ENCODE assay signal across 9 cellular contexts in genomic region chr1:22709891-22710687, GRCh38. TPM values are rescaled to one million over a fixed set of nuclear protein-coding genes. Genes with fewer than 3 reads are reported as not detected.
DNase-seq lines count a peak whose midpoint lies in the region; ATAC-seq and TF ChIP-seq lines count a peak whose summit lies in the region.
"Had no signal": no experiment of that assay in that cellular context is flagged by ENCODE, and none has a peak within 500 bp of the region (broad histone marks: within the 10 kb centered on the region; RNA-seq: fewer than 3 reads in every experiment).

No MANE protein-coding gene starts in this region.

- 8% methylated on average over 37 of the region's 47 CpGs for WGBS in suprapubic skin

- peaks cover 63% of the 10 kb centered on the region for H3K27me3 Mint-ChIP-seq in T-helper 17 cell
- H3K27me3 Mint-ChIP-seq in memory B cell, result peaks cover 35% of the 10 kb centered on the region

- H3K9me3 Mint-ChIP-seq in memory B cell, result no peaks in the 10 kb centered on the region

- DNase-seq in DMS114 treated with DMSO at 0.1 percent for 48 hours (lab: John Stamatoyannopoulos, UW; ENCODE audit: unreplicated experiment) (peak; percentile 25), T-helper 17 cell (no peak), ecto neural progenitor cell (ENCODE audit: low spot score) (peak; percentile 83), memory B cell (ENCODE audit: low spot score in 2 of 2) (no peak), suprapubic skin (ENCODE audit: low spot score in 2 of 2) (peak in 1 of 2 donors; percentile 84), OCI-M2 (lab: John Stamatoyannopoulos, UW; ENCODE audit: unreplicated experiment) (no peak), AML-193 (lab: John Stamatoyannopoulos, UW) (no peak)
- peak; percentile 29 for DNase-seq in Jurkat, Clone E6-1 (ENCODE audit: low read depth, low spot score)

- no peaks in the 10 kb centered on the region for H3K36me3 Mint-ChIP-seq in T-helper 17 cell (ENCODE audit: low read depth)
- H3K36me3 Mint-ChIP-seq in memory B cell, result no peaks in the 10 kb centered on the region

- peaks cover 21% of the 10 kb centered on the region for H3K4me1 ChIP-seq in suprapubic skin

- no peak overlapping the region for H3K27ac ChIP-seq in suprapubic skin

- TF ChIP-seq CTCF in suprapubic skin (IDR thresholded peaks at IDR 0.05), result no peak

- no peak for TF ChIP-seq POLR2A in suprapubic skin (IDR thresholded peaks at IDR 0.05)

- H3K4me3 Mint-ChIP-seq in T-helper 17 cell (peak overlapping the region; percentile 89), memory B cell (peak overlapping the region; percentile 64)

- H3K4me1 Mint-ChIP-seq in T-helper 17 cell (peaks cover 12% of the 10 kb centered on the region), memory B cell (peaks cover 12% of the 10 kb centered on the region)

- H3K4me3 ChIP-seq in Jurkat, Clone E6-1 (ENCODE audit: low read length), result peak overlapping the region; percentile 38
- H3K4me3 ChIP-seq in suprapubic skin, result peak overlapping the region; percentile 62

- peaks cover 19% of the 10 kb centered on the region for H3K27me3 ChIP-seq in suprapubic skin

- no peaks in the 10 kb centered on the region for H3K9me3 ChIP-seq in T-helper 17 cell (ENCODE audit: control insufficient read depth, low read length, poor library complexity, severe bottlenecking)
- H3K9me3 ChIP-seq in suprapubic skin, result no peaks in the 10 kb centered on the region

- no peaks in the 10 kb centered on the region for H3K36me3 ChIP-seq in suprapubic skin

- ATAC-seq in T-helper 17 cell, result peak; percentile 52
- peak; percentile 34 for ATAC-seq in memory B cell (ENCODE audit: low read depth)

- no peak for TF ChIP-seq EP300 in suprapubic skin (IDR thresholded peaks at IDR 0.05)

- H3K27ac Mint-ChIP-seq in T-helper 17 cell, result no peak overlapping the region
- no peak overlapping the region for H3K27ac Mint-ChIP-seq in memory B cell

RNA-seq across cellular contexts. Expression of gene EPHB2, which starts 0.6 kb away (rescaled TPM):
- polyA plus RNA-seq in Jurkat, Clone E6-1 (2012; ENCODE audit: insufficient read depth, insufficient read length), result 8.7 TPM
- total RNA-seq in T-helper 17 cell, result under 1 TPM in 1 of 2 donors, not detected in 1; 0.15 TPM
- 1 to 10 TPM in 3 of 4 donors, under 1 TPM in 1; 0.32 to 4.0 (median 1.7) TPM for total RNA-seq in suprapubic skin
- total RNA-seq: T-helper 1 cell treated with Interleukin-12 subunit alpha and Interleukin-12 subunit beta and Interleukin-4 antibody, amounts not matched to agents 30 ng/mL and 1 ng/mL, for 36 hours had no signal

RNA-seq across cellular contexts. Expression of gene C1QB, which starts 57.1 kb away (rescaled TPM):
- not detected for polyA plus RNA-seq in Jurkat, Clone E6-1 (2012; ENCODE audit: insufficient read depth, insufficient read length)
- total RNA-seq in T-helper 17 cell (not detected), suprapubic skin (10 to 100 TPM; 14.5 to 71.5 (median 33.0) TPM)
- total RNA-seq: T-helper 1 cell treated with Interleukin-12 subunit alpha and Interleukin-12 subunit beta and Interleukin-4 antibody, amounts not matched to agents 30 ng/mL and 1 ng/mL, for 36 hours had no signal

Comparison
In these comparisons a context has a peak if more than half of its experiments do, and no peak if none do; other contexts are left out.
1. DNase-seq: peak in DMS114 treated with DMSO at 0.1 percent for 48 hours (single experiment), Jurkat, Clone E6-1 (single experiment) and ecto neural progenitor cell (single experiment); none in T-helper 17 cell (0 of 3), memory B cell (0 of 2), OCI-M2 (single experiment) and AML-193 (0 of 2).
2. RNA of gene C1QB, which starts 57.1 kb away (total RNA-seq): 14.5 to 71.5 TPM in suprapubic skin; not detected in T-helper 17 cell; every median in the first group is over 10 times any median in the second.